10 cellular contexts compared by ENCODE assay signal in genomic region chr6:53634184-53634631, GRCh38. TPM values are rescaled to one million over a fixed set of nuclear protein-coding genes. Genes with fewer than 3 reads are reported as not detected.
DNase-seq lines count a peak whose midpoint lies in the region; ATAC-seq and TF ChIP-seq lines count a peak whose summit lies in the region.
"Had no signal": no experiment of that assay in that cellular context is flagged by ENCODE, and none has a peak within 500 bp of the region (broad histone marks: within the 10 kb centered on the region; RNA-seq: fewer than 3 reads in every experiment).

No MANE protein-coding gene starts in this region.

- peak in 1 of 3 donors; percentile 65 for DNase-seq in right lobe of liver
- DNase-seq in NCI-H2081 (lab: John Stamatoyannopoulos, UW): no peak
- DNase-seq in dermis blood vessel endothelial cell: no peak
- no peak for DNase-seq in DMS 273 (lab: John Stamatoyannopoulos, UW; ENCODE audit: unreplicated experiment)
- DNase-seq: C1 segment of cervical spinal cord had no signal

- ATAC-seq in GM18907 (IDR thresholded peaks at IDR 0.05; ENCODE audit: unreplicated experiment) (peak; percentile 73), HG02642 (IDR thresholded peaks at IDR 0.05; ENCODE audit: poor library complexity, unreplicated experiment) (peak; percentile 57), HG03439 (IDR thresholded peaks at IDR 0.05; ENCODE audit: unreplicated experiment) (peak; percentile 65), right lobe of liver (peak; percentile 75 to 90 (median 82)), esophagus mucosa (no peak)

- no peaks in the 10 kb centered on the region for H3K27me3 ChIP-seq in right lobe of liver

- TF ChIP-seq POLR2A in right lobe of liver (IDR thresholded peaks at IDR 0.05): no peak

- WGBS in right lobe of liver (ENCODE audit: insufficient coverage, low coverage, low lambda C conversion rate, missing lambda C conversion rate): 26% methylated on average over 3 of the region's 3 CpGs

- H3K4me3 ChIP-seq in right lobe of liver: no peak overlapping the region
- H3K4me3 ChIP-seq: thoracic aorta had no signal

- H3K27ac ChIP-seq in right lobe of liver: peak overlapping the region; percentile 82 to 94 (median 83)
- H3K27ac ChIP-seq: thoracic aorta had no signal

- no peaks in the 10 kb centered on the region for H3K36me3 ChIP-seq in right lobe of liver
- H3K36me3 ChIP-seq: thoracic aorta had no signal

- H3K4me1 ChIP-seq in right lobe of liver: peaks cover 0 to 47% (median 4%) of the 10 kb centered on the region in 4 donors

- H3K9me3 ChIP-seq in right lobe of liver: no peaks in the 10 kb centered on the region
- H3K9me3 ChIP-seq: thoracic aorta had no signal

- intact Hi-C loops in right lobe of liver (cut with DNase I): no loop called here

- TF ChIP-seq CTCF in right lobe of liver (IDR thresholded peaks at IDR 0.05): no peak

RNA-seq across cellular contexts. Expression of gene KLHL31, which starts 31.3 kb away (rescaled TPM):
- under 1 TPM; 0.12 to 0.53 (median 0.23) TPM for total RNA-seq in right lobe of liver
- 0.14 and 0.17 TPM in 2 replicates for total RNA-seq in dermis blood vessel endothelial cell
- total RNA-seq in esophagus mucosa: 0.68 TPM
